Comparison of ENCODE assay signal across 7 cellular contexts in genomic region chr17:42387221-42387657, GRCh38. TPM values are rescaled to one million over a fixed set of nuclear protein-coding genes. Genes with fewer than 3 reads are reported as not detected.
A peak's percentile ranks its signal among the peaks of the same experiment; 100 is the strongest.
DNase-seq lines count a peak whose midpoint lies in the region; ATAC-seq, FAIRE-seq and TF ChIP-seq lines count a peak whose summit lies in the region.

No MANE protein-coding gene starts in this region.

- H3K9me3 ChIP-seq in K562 (replicated peaks; ENCODE audit: control insufficient read depth, insufficient read depth, low read depth, low read length) (no peaks in the 10 kb centered on the region), thymus (ENCODE audit: control insufficient read depth) (no peaks in the 10 kb centered on the region)

- intact Hi-C loops in K562 (cut with micrococcal nuclease), result loop anchor here (5.0 kb wide), 1 partner anchor 65 kb away; no protein-coding TSS in a partner anchor
- intact Hi-C loops in left colon (cut with DNase I, micrococcal nuclease), result no loop called here

- peaks cover 50% of the 10 kb centered on the region for H3K79me2 ChIP-seq in K562 (ENCODE audit: control insufficient read depth, insufficient read depth, low read length)

- in situ Hi-C loops in K562 (cut with MboI), result no loop called here

- POLR2A ChIA-PET in K562 (lab: Yijun Ruan, JAX), result interaction anchor here (1.0 to 2.0 kb wide), 2 partner anchors 8 to 12 kb away, joined by 3 to 6 read pairs; no protein-coding TSS in a partner anchor

- no TSS peak for BruUV-seq in K562 (replicated peaks; lab: Mats Ljungman, UMichigan)

- peak overlapping the region; percentile 73 for H3K4me3 ChIP-seq in GM12865 (ENCODE audit: low read depth, low read length)
- peak overlapping the region; percentile 91 for H3K4me3 ChIP-seq in K562
- H3K4me3 ChIP-seq in thymus (ENCODE audit: low read length), result peak overlapping the region; percentile 86

- 2% methylated on average over 7 of the region's 7 CpGs for WGBS in K562 (ENCODE audit: insufficient coverage, low coverage, missing lambda C conversion rate)
- 8% methylated on average over 7 of the region's 7 CpGs for WGBS in thymus

- peak; percentile 67 for FAIRE-seq in K562 (lab: Jason Lieb, UNC)

- no peaks in the 10 kb centered on the region for H3K27me3 ChIP-seq in K562 (ENCODE audit: control insufficient read depth in 2 of 2, insufficient read depth in 2 of 2, low read length in 2 of 2)
- H3K27me3 ChIP-seq in thymus (ENCODE audit: control insufficient read depth, insufficient read depth), result no peaks in the 10 kb centered on the region

- peak overlapping the region; percentile 57; the same call in 1 of the 2 replicates for H2AFZ ChIP-seq in K562 (ENCODE audit: low read depth, low read length)

- ATAC-seq in K562 (no peak), left colon (peak; percentile 23)

- H3K4me1 ChIP-seq in K562 (replicated peaks in 1 of 2; ENCODE audit: control insufficient read depth in 2 of 2, insufficient read depth in 2 of 2, low read length in 2 of 2) (peaks cover 8 to 16% of the 10 kb centered on the region in 2 experiments), thymus (ENCODE audit: control insufficient read depth, insufficient read depth, low read length) (peaks cover 9% of the 10 kb centered on the region)

- no peak for TF ChIP-seq EP300 in K562 (IDR thresholded peaks at IDR 0.05; ENCODE audit: low read length)

- peak overlapping the region; percentile 91 for H3K4me2 ChIP-seq in K562 (ENCODE audit: insufficient read depth, low read length)

- no peaks in the 10 kb centered on the region for H3K9me1 ChIP-seq in K562 (ENCODE audit: control insufficient read depth, insufficient read depth, low read length)

- no peak for TF ChIP-seq RAD21 in K562 (CRISPR knock-in tag; conservative IDR thresholded peaks at IDR 0.05 in 1 of 2, IDR thresholded peaks at IDR 0.05 in 1 of 2)

- H3K27ac ChIP-seq in K562 (ENCODE audit: extremely low read depth, low read depth, low read length) (peak overlapping the region; percentile 90), thymus (ENCODE audit: low read depth) (peak overlapping the region; percentile 96)

- peaks cover 17% of the 10 kb centered on the region; the same call in 1 of the 3 replicates for H3K36me3 ChIP-seq in K562 (ENCODE audit: control insufficient read depth, insufficient read depth, low read length)
- H3K36me3 ChIP-seq in thymus (ENCODE audit: control insufficient read depth, insufficient read depth), result no peaks in the 10 kb centered on the region

- no peak for DNase-seq in GM12865 (ENCODE audit: low read depth)
- peak; percentile 43 for DNase-seq in NCI-H226
- DNase-seq in K562 (ENCODE audit: extremely low read depth in 1 of 4, low spot score in 3 of 4), result peak in 2 of 4 experiments; percentile 27 to 49
- peak in 1 of 2 donors; percentile 59 for DNase-seq in left colon
- no peak for DNase-seq in UCSD-AML1 (lab: John Stamatoyannopoulos, UW; ENCODE audit: unreplicated experiment)
- DNase-seq in anterior cingulate cortex (lab: John Stamatoyannopoulos, UW), result no peak

- CTCF ChIA-PET in K562 (lab: Yijun Ruan, JAX; ENCODE audit: low intra/inter-chr PET ratio), result no interaction called here

- H3K9ac ChIP-seq in K562 (ENCODE audit: insufficient read depth in 1 of 2, low read depth in 2 of 2, low read length in 2 of 2), result peak overlapping the region; percentile 87 to 98; a peak in 3 of 4 replicates

- TF ChIP-seq CTCF in GM12865 (IDR thresholded peaks at IDR 0.05; ENCODE audit: insufficient read depth, low read depth, low read length, missing control alignments) (no peak), K562 (IDR thresholded peaks at IDR 0.05 in 2 of 3, conservative IDR thresholded peaks at IDR 0.05 in 1 of 3; ENCODE audit: insufficient read depth in 2 of 3, low read depth in 1 of 3, low read length in 3 of 3) (no peak)

- H4K20me1 ChIP-seq in K562 (replicated peaks; ENCODE audit: control insufficient read depth, insufficient read depth, low read length), result peaks cover 6% of the 10 kb centered on the region; the same call in 1 of the 2 replicates

- no peak for TF ChIP-seq POLR2A in K562 (conservative IDR thresholded peaks at IDR 0.05)

TF ChIP-seq in K562, 482 proteins besides CTCF, POLR2A, EP300 and RAD21 (continues in another document):
- peak; percentile 72 for TF ChIP-seq MXI1 (IDR thresholded peaks at IDR 0.05; ENCODE audit: low read depth, low read length)
- no peak for TF ChIP-seq ZNF280A (IDR thresholded peaks at IDR 0.05; ENCODE audit: low read depth, partially characterized antibody)
- no peak for TF ChIP-seq E2F4 (CRISPR knock-in tag; IDR thresholded peaks at IDR 0.05; ENCODE audit: low read depth)
- peak; percentile 76 for TF ChIP-seq CEBPB (tag; IDR thresholded peaks at IDR 0.05)
- TF ChIP-seq ZNF445 (CRISPR knock-in tag; IDR thresholded peaks at IDR 0.05; ENCODE audit: low read depth), result no peak
- TF ChIP-seq CEBPG (CRISPR knock-in tag; IDR thresholded peaks at IDR 0.05), result no peak
- peak; percentile 63 to 75 for TF ChIP-seq CEBPG (tag; conservative IDR thresholded peaks at IDR 0.05 in 1 of 2, IDR thresholded peaks at IDR 0.05 in 1 of 2)
- no peak for TF ChIP-seq SRSF9 (IDR thresholded peaks at IDR 0.05; ENCODE audit: borderline replicate concordance, low read depth, low read length)

RNA-seq across cellular contexts. Expression of gene STAT3, which starts 1.0 kb away (rescaled TPM):
- total RNA-seq in K562 (2011; cell fraction: chromatin; rRNA removed; ENCODE audit: low replicate concordance), result 176 and 210 TPM in 2 replicates
- 110 and 117 TPM in 2 replicates for total RNA-seq in K562 (2011; cell fraction: nucleolus; rRNA removed)
- 145 and 167 TPM in 2 replicates for total RNA-seq in K562 (2011; cell fraction: nucleoplasm; rRNA removed)
- total RNA-seq in K562 (2014; rRNA removed), result 90.4 and 99.6 TPM in 2 replicates
- total RNA-seq in K562 (2014; rRNA removed; fragmentation: Illumina TruSeq; extraction: Trizol), result 108 and 115 TPM in 2 replicates
- 105 and 113 TPM in 2 replicates for total RNA-seq in K562 (2015; rRNA removed; fragmentation: Illumina TruSeq; extraction: Trizol)
- 120 and 133 TPM in 2 replicates for total RNA-seq in K562 (2021)
- polyA plus RNA-seq in K562 (2011; rRNA removed), result 90.0 and 120 TPM in 2 replicates
- 83.3 and 125 TPM in 2 replicates for polyA plus RNA-seq in K562 (2011; cell fraction: cytosol; rRNA removed)
- polyA plus RNA-seq in K562 (2011; cell fraction: nucleus; rRNA removed), result 58.4 and 72.2 TPM in 2 replicates
- 160 and 179 TPM in 2 replicates for polyA plus RNA-seq in K562 (2012)
- polyA plus RNA-seq in K562 (2014; fragmentation: Illumina TruSeq; extraction: Trizol), result 179 and 180 TPM in 2 replicates
- 100 to 1,000 TPM; 114 to 160 TPM for polyA plus RNA-seq in K562 (2014; fragmentation: Nextera tagmentation; extraction: Ambion mirVana)
- polyA plus RNA-seq in K562 (2014; rRNA removed), result 120 and 134 TPM in 2 replicates
- 111 and 124 TPM in 2 replicates for polyA minus RNA-seq in K562 (2011; rRNA and poly(A)+ RNA removed)
- polyA minus RNA-seq in K562 (2011; cell fraction: cytosol; rRNA and poly(A)+ RNA removed), result 68.3 and 70.2 TPM in 2 replicates
- 35.3 and 48.0 TPM in 2 replicates for polyA minus RNA-seq in K562 (2011; cell fraction: nucleus; rRNA and poly(A)+ RNA removed)
- 100 to 1,000 TPM; 150 to 212 TPM for total RNA-seq in left colon
- 57.6 TPM for polyA plus RNA-seq in thymus

RNA-seq across cellular contexts. Expression of gene CAVIN1, which starts 35.8 kb away (rescaled TPM):
- 11.6 and 29.3 TPM in 2 replicates for total RNA-seq in K562 (2011; cell fraction: chromatin; rRNA removed; ENCODE audit: low replicate concordance)
- 22.9 and 29.9 TPM in 2 replicates for total RNA-seq in K562 (2011; cell fraction: nucleolus; rRNA removed)
- 18.6 and 22.2 TPM in 2 replicates for total RNA-seq in K562 (2011; cell fraction: nucleoplasm; rRNA removed)
- total RNA-seq in K562 (2014; rRNA removed), result 126 and 135 TPM in 2 replicates
- 56.1 and 57.8 TPM in 2 replicates for total RNA-seq in K562 (2014; rRNA removed; fragmentation: Illumina TruSeq; extraction: Trizol)
- 74.5 and 80.0 TPM in 2 replicates for total RNA-seq in K562 (2015; rRNA removed; fragmentation: Illumina TruSeq; extraction: Trizol)
- 143 and 162 TPM in 2 replicates for total RNA-seq in K562 (2021)
- 44.6 and 60.0 TPM in 2 replicates for polyA plus RNA-seq in K562 (2011; rRNA removed)
- 39.4 and 107 TPM in 2 replicates for polyA plus RNA-seq in K562 (2011; cell fraction: cytosol; rRNA removed)
- polyA plus RNA-seq in K562 (2011; cell fraction: nucleus; rRNA removed), result 8.0 and 16.1 TPM in 2 replicates
- polyA plus RNA-seq in K562 (2012), result 74.3 and 99.4 TPM in 2 replicates
- 77.6 and 93.7 TPM in 2 replicates for polyA plus RNA-seq in K562 (2014; fragmentation: Illumina TruSeq; extraction: Trizol)
- 1 to 10 TPM; 6.8 to 8.6 TPM for polyA plus RNA-seq in K562 (2014; fragmentation: Nextera tagmentation; extraction: Ambion mirVana)
- 72.9 and 92.8 TPM in 2 replicates for polyA plus RNA-seq in K562 (2014; rRNA removed)
- polyA minus RNA-seq in K562 (2011; rRNA and poly(A)+ RNA removed), result 34.7 and 64.3 TPM in 2 replicates
- polyA minus RNA-seq in K562 (2011; cell fraction: cytosol; rRNA and poly(A)+ RNA removed), result 81.5 and 110 TPM in 2 replicates
- 9.4 and 9.6 TPM in 2 replicates for polyA minus RNA-seq in K562 (2011; cell fraction: nucleus; rRNA and poly(A)+ RNA removed)
- 10 to 100 TPM; 21.9 to 62.0 TPM for total RNA-seq in left colon
- polyA plus RNA-seq in thymus, result 47.0 TPM
